ENCODE assay signal across 21 cellular contexts in the genomic region with DNA sequence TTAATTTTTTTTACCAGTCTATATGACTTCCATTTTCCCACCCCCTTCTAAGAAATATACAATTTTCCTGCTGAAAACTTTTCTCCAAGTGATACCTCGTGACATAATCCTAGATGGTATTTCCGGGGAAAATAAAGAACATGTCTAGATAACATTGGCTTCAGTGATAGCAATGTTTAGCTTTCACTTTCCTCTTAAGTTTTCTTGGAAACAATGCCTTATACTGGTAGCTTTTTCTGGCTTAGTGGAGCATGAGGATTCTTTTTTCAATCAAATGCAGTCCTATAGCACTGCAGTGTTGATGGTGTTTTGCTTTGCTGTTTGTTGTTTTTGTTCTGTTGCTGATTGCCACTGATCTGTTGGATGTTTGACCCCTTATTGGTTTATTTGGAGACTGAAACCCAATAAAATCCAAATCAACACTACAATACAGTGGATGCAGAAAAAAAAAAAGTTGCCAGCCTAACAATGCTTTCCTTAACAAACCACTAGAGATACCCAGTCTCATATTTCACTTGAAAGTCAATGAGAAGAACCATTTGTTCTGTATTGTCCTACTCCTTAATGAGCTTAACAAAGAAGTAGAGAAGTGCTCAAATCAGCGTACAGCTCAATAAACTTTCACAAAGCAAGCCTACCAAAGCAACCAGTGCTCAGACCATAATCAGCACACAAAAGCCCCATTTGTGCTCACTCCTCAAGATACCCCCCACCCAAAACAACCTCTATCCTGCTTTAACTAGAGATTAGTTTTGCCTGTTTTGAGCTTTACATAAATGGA.
A peak's percentile ranks its signal among the peaks of the same experiment; 100 is the strongest.
DNase-seq lines count a peak whose midpoint lies in the region; ATAC-seq and TF ChIP-seq lines count a peak whose summit lies in the region.
"Had no signal": no experiment of that assay in that cellular context is flagged by ENCODE, and none has a peak within 500 bp of the region (broad histone marks: within the 10 kb centered on the region; RNA-seq: fewer than 3 reads in every experiment).

No MANE protein-coding gene starts in this region.

- H3K27me3 Mint-ChIP-seq in mesothelial cell of epicardium (ENCODE audit: low read depth) = no peaks in the 10 kb centered on the region

- CTCF ChIA-PET in PC-3 (lab: Charles Lee) = no interaction called here

- H3K4me3 ChIP-seq in HUES64 (ENCODE audit: low read length) (no peak overlapping the region), PC-3 (ENCODE audit: low read length) (no peak overlapping the region), fibroblast of the aortic adventitia (ENCODE audit: low read depth, low read length) (no peak overlapping the region), osteoblast (ENCODE audit: insufficient read depth, low read length) (no peak overlapping the region)
- H3K4me3 ChIP-seq: BLaER1 treated with 17β-estradiol and CSF1 and Interleukin-3, amounts not matched to agents 10 nM and 100 nM had no signal

- H3K27ac ChIP-seq in HUES64 (ENCODE audit: low read depth, low read length) (peak overlapping the region; percentile 79; the same call in 1 of the 2 replicates), PC-3 (ENCODE audit: low read length) (no peak overlapping the region), osteoblast (ENCODE audit: low read depth, low read length) (no peak overlapping the region)
- H3K27ac ChIP-seq: BLaER1 treated with 17β-estradiol and CSF1 and Interleukin-3, amounts not matched to agents 10 nM and 100 nM; HL-60 had no signal

- H3K9ac ChIP-seq in HUES64 (ENCODE audit: low read depth, low read length) (peak overlapping the region; percentile 5; the same call in 1 of the 2 replicates), PC-3 (ENCODE audit: low read length) (no peak overlapping the region)
- H3K9ac ChIP-seq: BLaER1 treated with 17β-estradiol and CSF1 and Interleukin-3, amounts not matched to agents 10 nM and 100 nM had no signal

- intact Hi-C loops in PC-3 (cut with micrococcal nuclease) = loop anchor here (10.0 kb wide), 1 partner anchor 426 kb away; a partner anchor contains a TSS

- no peak overlapping the region for H3K4me3 Mint-ChIP-seq in mesothelial cell of epicardium
- H3K4me3 Mint-ChIP-seq: activated naive CD8-positive, alpha-beta T cell treated with anti-CD3 and anti-CD28 coated beads, Interleukin-2, amount 10 ng/mL, durations not matched to agents 7 days and 5 days; activated T-helper 1 cell treated with anti-CD3 and anti-CD28 coated beads, Interleukin-12 subunit alpha, Interleukin-12 subunit beta, Interleukin-2, Interleukin-4 antibody, amounts not matched to agents 30 ng/mL and 10 ng/mL and 1 ng/mL, durations not matched to agents 14 hours and 24 hours and 36 hours; naive B cell; stimulated activated effector memory CD8-positive, alpha-beta T cell treated with anti-CD3 and anti-CD28 coated beads, Interleukin-12 subunit alpha, Interleukin-12 subunit beta, amount 100 ng/mL, for 72 hours had no signal

- TF ChIP-seq CTCF in PC-3 (conservative IDR thresholded peaks at IDR 0.05; ENCODE audit: low read depth, low read length) = no peak
- no peak for TF ChIP-seq CTCF in fibroblast of the aortic adventitia (IDR thresholded peaks at IDR 0.05; ENCODE audit: insufficient read depth, low read length)
- TF ChIP-seq CTCF in osteoblast (IDR thresholded peaks at IDR 0.05; ENCODE audit: extremely low read depth, low read depth, low read length) = no peak
- no peak for TF ChIP-seq CTCF in mesothelial cell of epicardium (IDR thresholded peaks at IDR 0.05; ENCODE audit: unreplicated experiment)

- no peak overlapping the region for H3K27ac Mint-ChIP-seq in mesothelial cell of epicardium
- H3K27ac Mint-ChIP-seq: activated naive CD8-positive, alpha-beta T cell treated with anti-CD3 and anti-CD28 coated beads, Interleukin-2, amount 10 ng/mL, durations not matched to agents 7 days and 5 days; activated T-helper 1 cell treated with anti-CD3 and anti-CD28 coated beads, Interleukin-12 subunit alpha, Interleukin-12 subunit beta, Interleukin-2, Interleukin-4 antibody, amounts not matched to agents 30 ng/mL and 10 ng/mL and 1 ng/mL, durations not matched to agents 14 hours and 24 hours and 36 hours; naive B cell; stimulated activated effector memory CD8-positive, alpha-beta T cell treated with anti-CD3 and anti-CD28 coated beads, Interleukin-12 subunit alpha, Interleukin-12 subunit beta, amount 100 ng/mL, for 72 hours had no signal

- peak overlapping the region; percentile 27; the same call in 1 of the 2 replicates for H2AFZ ChIP-seq in PC-3 (ENCODE audit: low read length)
- peak overlapping the region; percentile 21 for H2AFZ ChIP-seq in osteoblast (ENCODE audit: low read length)

- H3K4me1 Mint-ChIP-seq in mesothelial cell of epicardium = peaks cover 28% of the 10 kb centered on the region
- H3K4me1 Mint-ChIP-seq: naive B cell; stimulated activated effector memory CD8-positive, alpha-beta T cell treated with anti-CD3 and anti-CD28 coated beads, Interleukin-12 subunit alpha, Interleukin-12 subunit beta, amount 100 ng/mL, for 72 hours had no signal

- no peaks in the 10 kb centered on the region for H3K9me3 ChIP-seq in HUES64 (ENCODE audit: insufficient read depth, low read depth, low read length)
- no peaks in the 10 kb centered on the region for H3K9me3 ChIP-seq in PC-3 (ENCODE audit: low read length)
- H3K9me3 ChIP-seq in osteoblast (ENCODE audit: low read depth, low read length) = no peaks in the 10 kb centered on the region
- H3K9me3 ChIP-seq: BLaER1 treated with 17β-estradiol and CSF1 and Interleukin-3, amounts not matched to agents 10 nM and 100 nM had no signal

- H3K4me1 ChIP-seq in HUES64 (ENCODE audit: insufficient read depth, low read length) (peaks cover 25% of the 10 kb centered on the region), PC-3 (ENCODE audit: insufficient read depth, low read length) (peaks cover 36% of the 10 kb centered on the region), osteoblast (ENCODE audit: insufficient read depth, low read length) (peaks cover 22% of the 10 kb centered on the region)

- H3K27me3 ChIP-seq in HUES64 (ENCODE audit: insufficient read depth, low read length) = no peaks in the 10 kb centered on the region
- no peaks in the 10 kb centered on the region for H3K27me3 ChIP-seq in PC-3 (ENCODE audit: low read length)
- H3K27me3 ChIP-seq in osteoblast (ENCODE audit: insufficient read depth, low read length) = no peaks in the 10 kb centered on the region
- H3K27me3 ChIP-seq: BLaER1 treated with 17β-estradiol and CSF1 and Interleukin-3, amounts not matched to agents 10 nM and 100 nM had no signal

- no peak for DNase-seq in PC-3
- DNase-seq in fibroblast of the aortic adventitia (ENCODE audit: low read depth) = peak; percentile 63
- DNase-seq in osteoblast (ENCODE audit: insufficient read length, low spot score, missing footprints) = no peak
- DNase-seq in NCI-H2227 (lab: John Stamatoyannopoulos, UW; ENCODE audit: unreplicated experiment) = no peak
- no peak for DNase-seq in mesothelial cell of epicardium (ENCODE audit: low spot score in 2 of 2, unreplicated experiment in 2 of 2)
- DNase-seq: activated naive CD8-positive, alpha-beta T cell treated with anti-CD3 and anti-CD28 coated beads, Interleukin-2, amount 10 ng/mL, durations not matched to agents 7 days and 5 days; DMS 273 treated with DMSO at 0.1 percent for 48 hours; effector CD8-positive, alpha-beta T cell; Karpas-422; left ventricle myocardium superior; naive B cell; NCI-H1105 treated with DMSO at 0.1 percent for 48 hours; NCI-H2227 treated with DMSO at 0.1 percent for 48 hours; T-helper 2 cell had no signal

- H3K4me2 ChIP-seq in PC-3 (ENCODE audit: low read length) = no peak overlapping the region
- peak overlapping the region; percentile 42 for H3K4me2 ChIP-seq in osteoblast (ENCODE audit: insufficient read depth, low read length)
- H3K4me2 ChIP-seq: BLaER1 treated with 17β-estradiol and CSF1 and Interleukin-3, amounts not matched to agents 10 nM and 100 nM had no signal

- H3K36me3 Mint-ChIP-seq in mesothelial cell of epicardium = no peaks in the 10 kb centered on the region
- H3K36me3 Mint-ChIP-seq: activated naive CD8-positive, alpha-beta T cell treated with anti-CD3 and anti-CD28 coated beads, Interleukin-2, amount 10 ng/mL, durations not matched to agents 7 days and 5 days; naive B cell; stimulated activated effector memory CD8-positive, alpha-beta T cell treated with anti-CD3 and anti-CD28 coated beads, Interleukin-12 subunit alpha, Interleukin-12 subunit beta, amount 100 ng/mL, for 72 hours had no signal

- BruUV-seq in PC-3 (replicated peaks; lab: Mats Ljungman, UMichigan) = no TSS peak

- ATAC-seq in PC-3 (no peak), GM21825 (IDR thresholded peaks at IDR 0.05; ENCODE audit: unreplicated experiment) (no peak)
- ATAC-seq: left ventricle myocardium superior; Right ventricle myocardium inferior; stimulated activated effector memory CD8-positive, alpha-beta T cell treated with anti-CD3 and anti-CD28 coated beads, Interleukin-12 subunit alpha, Interleukin-12 subunit beta, amount 100 ng/mL, for 72 hours had no signal

- H3K9me3 Mint-ChIP-seq in mesothelial cell of epicardium = no peaks in the 10 kb centered on the region
- H3K9me3 Mint-ChIP-seq: activated naive CD8-positive, alpha-beta T cell treated with anti-CD3 and anti-CD28 coated beads, Interleukin-2, amount 10 ng/mL, durations not matched to agents 7 days and 5 days; activated T-helper 1 cell treated with anti-CD3 and anti-CD28 coated beads, Interleukin-12 subunit alpha, Interleukin-12 subunit beta, Interleukin-2, Interleukin-4 antibody, amounts not matched to agents 30 ng/mL and 10 ng/mL and 1 ng/mL, durations not matched to agents 14 hours and 24 hours and 36 hours; naive B cell; stimulated activated effector memory CD8-positive, alpha-beta T cell treated with anti-CD3 and anti-CD28 coated beads, Interleukin-12 subunit alpha, Interleukin-12 subunit beta, amount 100 ng/mL, for 72 hours had no signal

- H3F3A ChIP-seq in PC-3 (ENCODE audit: low read length, unreplicated experiment) = peaks cover 9% of the 10 kb centered on the region

- POLR2A ChIA-PET in PC-3 (lab: Charles Lee; ENCODE audit: unreplicated experiment) = no interaction called here

- H3K79me2 ChIP-seq in PC-3 (ENCODE audit: low read length) (no peaks in the 10 kb centered on the region), osteoblast (ENCODE audit: insufficient read depth, low read length) (no peaks in the 10 kb centered on the region)

- H3K36me3 ChIP-seq in HUES64 (ENCODE audit: insufficient read depth, low read length) (no peaks in the 10 kb centered on the region), PC-3 (ENCODE audit: low read depth, low read length) (no peaks in the 10 kb centered on the region), osteoblast (ENCODE audit: insufficient read depth, low read length) (no peaks in the 10 kb centered on the region)
- H3K36me3 ChIP-seq: BLaER1 treated with 17β-estradiol and CSF1 and Interleukin-3, amounts not matched to agents 10 nM and 100 nM had no signal

- H4K20me1 ChIP-seq in PC-3 (ENCODE audit: low read length) (no peaks in the 10 kb centered on the region), osteoblast (ENCODE audit: insufficient read depth, low read length) (no peaks in the 10 kb centered on the region)
- H4K20me1 ChIP-seq: BLaER1 treated with 17β-estradiol and CSF1 and Interleukin-3, amounts not matched to agents 10 nM and 100 nM had no signal

- H3K9me2 ChIP-seq in PC-3 (replicated peaks; ENCODE audit: low read length) = no peaks in the 10 kb centered on the region

- 65% methylated on average over 3 of the region's 3 CpGs for WGBS in HUES64
